8 cellular contexts compared by ENCODE assay signal in genomic region chr17:41786227-41787020, GRCh38. TPM values are rescaled to one million over a fixed set of nuclear protein-coding genes. Genes with fewer than 3 reads are reported as not detected.
DNase-seq lines count a peak whose midpoint lies in the region; ATAC-seq and TF ChIP-seq lines count a peak whose summit lies in the region.

Gene JUP, minus strand, starts transcription at chr17:41786711. Its CDS starts 14,857 bp downstream, at chr17:41771854.

- peak within 1 kb of the TSS; percentile 94 for H3K4me3 ChIP-seq in BLaER1
- peak within 1 kb of the TSS; percentile 92 for H3K4me3 ChIP-seq in epithelial cell of proximal tubule (ENCODE audit: low read depth, low read length)
- peak within 1 kb of the TSS; percentile 91 for H3K4me3 ChIP-seq in mucosa of descending colon

- no peaks in the 10 kb centered on the region for H3K9me3 Mint-ChIP-seq in IgD-negative memory B cell
- no peaks in the 10 kb centered on the region for H3K9me3 Mint-ChIP-seq in activated T-cell treated with anti-CD3 and anti-CD28 coated beads, Interleukin-2, amount 50 U/mL, for 4 hours

- H3K4me1 Mint-ChIP-seq in IgD-negative memory B cell: peaks cover 20 to 34% (median 21%) of the 10 kb centered on the region in 3 donors
- H3K4me1 Mint-ChIP-seq in activated T-cell treated with anti-CD3 and anti-CD28 coated beads, Interleukin-2, amount 50 U/mL, for 4 hours (ENCODE audit: low read depth): peaks cover 19% of the 10 kb centered on the region

- H3K27ac ChIP-seq in BLaER1: peak within 1 kb of the TSS; percentile 100

- H3K9me3 ChIP-seq in BLaER1 (no peaks in the 10 kb centered on the region), mucosa of descending colon (no peaks in the 10 kb centered on the region)

- H3K4me3 Mint-ChIP-seq in IgD-negative memory B cell: peak within 1 kb of the TSS; percentile 82 to 98 (median 94)
- H3K4me3 Mint-ChIP-seq in activated T-cell treated with anti-CD3 and anti-CD28 coated beads, Interleukin-2, amount 50 U/mL, for 4 hours: peak within 1 kb of the TSS; percentile 66

- peak within 1 kb of the TSS in 2 of 3 donors; percentile 31 to 89 for H3K27ac Mint-ChIP-seq in IgD-negative memory B cell

- H3K27me3 Mint-ChIP-seq in IgD-negative memory B cell: peaks cover 3% of the 10 kb centered on the region
- H3K27me3 Mint-ChIP-seq in activated T-cell treated with anti-CD3 and anti-CD28 coated beads, Interleukin-2, amount 50 U/mL, for 4 hours (ENCODE audit: low read depth): peaks cover 22% of the 10 kb centered on the region

- no peaks in the 10 kb centered on the region for H3K27me3 ChIP-seq in BLaER1

- TF ChIP-seq CTCF in epithelial cell of proximal tubule (conservative IDR thresholded peaks at IDR 0.05; ENCODE audit: low read depth, low read length): peak; percentile 66
- no peak for TF ChIP-seq CTCF in mucosa of descending colon (IDR thresholded peaks at IDR 0.05)

- peaks cover 35% of the 10 kb centered on the region for H4K20me1 ChIP-seq in BLaER1

- intact Hi-C loops in mucosa of descending colon (cut with DNase I, micrococcal nuclease): no loop called here

- peak within 1 kb of the TSS; percentile 99 for H3K4me2 ChIP-seq in BLaER1

- H3K9ac ChIP-seq in BLaER1: peak within 1 kb of the TSS; percentile 99

- H3K36me3 ChIP-seq in BLaER1 (no peaks in the 10 kb centered on the region), mucosa of descending colon (ENCODE audit: low read depth) (no peaks in the 10 kb centered on the region)

- ATAC-seq in GM19455 (IDR thresholded peaks at IDR 0.05; ENCODE audit: unreplicated experiment) (peak; percentile 74), mucosa of descending colon (peak; percentile 91)
- peak; percentile 95 to 97 for ATAC-seq in activated T-cell treated with anti-CD3 and anti-CD28 coated beads, Interleukin-2, amount 50 U/mL, for 4 hours

- peaks cover 2% of the 10 kb centered on the region for H3K36me3 Mint-ChIP-seq in IgD-negative memory B cell
- no peaks in the 10 kb centered on the region for H3K36me3 Mint-ChIP-seq in activated T-cell treated with anti-CD3 and anti-CD28 coated beads, Interleukin-2, amount 50 U/mL, for 4 hours (ENCODE audit: insufficient read depth)

- DNase-seq in OCI-M2 (lab: John Stamatoyannopoulos, UW; ENCODE audit: unreplicated experiment): peak; percentile 93
- DNase-seq in activated T-cell treated with anti-CD3 and anti-CD28 coated beads, Interleukin-2, amount 50 U/mL, for 4 hours: peak; percentile 86
- peak; percentile 86 for DNase-seq in epithelial cell of proximal tubule (ENCODE audit: low read depth)
- peak; percentile 100 for DNase-seq in mucosa of descending colon
- DNase-seq in stimulated activated CD8-positive, alpha-beta memory T cell treated with anti-CD3 and anti-CD28 coated beads, Interleukin-4, amount 100 ng/mL, for 1 hour (ENCODE audit: low read depth in 2 of 2, low spot score in 1 of 2): peak; percentile 61 to 70

- peaks cover 78% of the 10 kb centered on the region for H3K4me1 ChIP-seq in BLaER1
- peaks cover 21% of the 10 kb centered on the region for H3K4me1 ChIP-seq in mucosa of descending colon (ENCODE audit: low read depth)

RNA-seq across cellular contexts. Expression of gene JUP, which starts in this region (rescaled TPM):
- 72.0 TPM for polyA plus RNA-seq in IgD-negative memory B cell
- total RNA-seq in activated T-cell treated with anti-CD3 and anti-CD28 coated beads, Interleukin-2, amount 50 U/mL, for 4 hours: under 1 TPM; 0.86 to 0.98 (median 0.92) TPM
- 314 and 425 TPM in 2 replicates for total RNA-seq in epithelial cell of proximal tubule
- 100 to 1,000 TPM; 165 to 383 (median 320) TPM for total RNA-seq in mucosa of descending colon

Comparison
In these comparisons a context has a peak if more than half of its experiments do, and no peak if none do; other contexts are left out.
1. Peak in every context shown above with its lines: DNase-seq, ATAC-seq, H3K4me3 ChIP-seq and H3K27ac ChIP-seq.
2. RNA of gene JUP (total RNA-seq): 314 to 425 TPM in epithelial cell of proximal tubule and 165 to 383 TPM in mucosa of descending colon; 0.86 to 0.98 TPM in activated T-cell treated with anti-CD3 and anti-CD28 coated beads, Interleukin-2, amount 50 U/mL, for 4 hours; every median in the first group is over 10 times any median in the second.
3. Peak in DNase-seq and ATAC-seq in activated T-cell treated with anti-CD3 and anti-CD28 coated beads, Interleukin-2, amount 50 U/mL, for 4 hours; RNA of the gene not detected or under 1 TPM.